ENCODE assay signal across 13 cellular contexts in genomic region chr2:12071343-12071742, GRCh38.
DNase-seq lines count a peak whose midpoint lies in the region; ATAC-seq and TF ChIP-seq lines count a peak whose summit lies in the region.
"Had no signal": no experiment of that assay in that cellular context is flagged by ENCODE, and none has a peak within 500 bp of the region (broad histone marks: within the 10 kb centered on the region; RNA-seq: fewer than 3 reads in every experiment).

No MANE protein-coding gene starts in this region.

- H3K4me2 ChIP-seq in BLaER1, result peak overlapping the region; percentile 61
- no peak overlapping the region for H3K4me2 ChIP-seq in IMR-90 (ENCODE audit: low read depth, low read length)

- H3K4me1 ChIP-seq in BLaER1 (peaks cover 27% of the 10 kb centered on the region), IMR-90 (ENCODE audit: control insufficient read depth, insufficient read depth, low read length) (peaks cover 2% of the 10 kb centered on the region), BE2C (peaks cover 10% of the 10 kb centered on the region; the same call in 1 of the 2 replicates)
- H3K4me1 ChIP-seq: left ventricle myocardium inferior, uterus had no signal

- H2BK20ac ChIP-seq in IMR-90 (ENCODE audit: low read depth, low read length), result no peak overlapping the region

- peak; percentile 33 for DNase-seq in GM19238 (ENCODE audit: insufficient read length, low spot score)
- DNase-seq in IMR-90, result no peak
- DNase-seq in SK-N-DZ (ENCODE audit: low spot score), result no peak
- DNase-seq in BE2C, result no peak
- no peak for DNase-seq in erythroblast (lab: John Stamatoyannopoulos, UW)
- DNase-seq: left ventricle myocardium inferior, NCI-H82, uterus had no signal

- no peak overlapping the region for H4K91ac ChIP-seq in IMR-90 (ENCODE audit: insufficient read depth, low read depth, low read length)

- no peak overlapping the region for H3K4ac ChIP-seq in IMR-90 (ENCODE audit: low read depth, low read length)

- POLR2A ChIA-PET in IMR-90 (lab: Charles Lee; ENCODE audit: unreplicated experiment), result no interaction called here

- no peaks in the 10 kb centered on the region for H3K9me3 ChIP-seq in BLaER1
- no peaks in the 10 kb centered on the region for H3K9me3 ChIP-seq in IMR-90 (ENCODE audit: control insufficient read depth, insufficient read depth, low read length)
- no peaks in the 10 kb centered on the region; the same call in 1 of the 2 replicates for H3K9me3 ChIP-seq in BE2C
- H3K9me3 ChIP-seq: left ventricle myocardium inferior, uterus had no signal

- no peak for TF ChIP-seq CTCF in IMR-90 (conservative IDR thresholded peaks at IDR 0.05; ENCODE audit: low read depth, low read length)
- TF ChIP-seq CTCF in BE2C (IDR thresholded peaks at IDR 0.05; ENCODE audit: low read depth, low read length), result no peak

- H3K18ac ChIP-seq in IMR-90 (ENCODE audit: low read depth, low read length), result 0 out of 2 replicates have a peak overlapping the region, but pooled peaks have one; percentile 50

- no peaks in the 10 kb centered on the region for H3K36me3 ChIP-seq in BLaER1
- H3K36me3 ChIP-seq in IMR-90 (ENCODE audit: control insufficient read depth, insufficient read depth, low read length), result no peaks in the 10 kb centered on the region
- H3K36me3 ChIP-seq in BE2C, result no peaks in the 10 kb centered on the region
- H3K36me3 ChIP-seq: left ventricle myocardium inferior, uterus had no signal

- no peaks in the 10 kb centered on the region for H3K9me1 ChIP-seq in IMR-90 (ENCODE audit: insufficient read depth, low read length)

- no peak overlapping the region for H2AFZ ChIP-seq in IMR-90 (replicated peaks; ENCODE audit: low read length, poor library complexity)
- H2AFZ ChIP-seq: parathyroid adenoma had no signal

- H3K9ac ChIP-seq in BLaER1 (no peak overlapping the region), IMR-90 (ENCODE audit: low read depth, low read length) (no peak overlapping the region)
- H3K9ac ChIP-seq: parathyroid adenoma had no signal

- intact Hi-C loops in IMR-90 (cut with micrococcal nuclease), result no loop called here

- no peak overlapping the region for H2BK5ac ChIP-seq in IMR-90 (ENCODE audit: low read depth, low read length, poor library complexity, severe bottlenecking)

- H2AK5ac ChIP-seq in IMR-90 (ENCODE audit: low read depth, low read length), result no peak overlapping the region

- H2AK9ac ChIP-seq in IMR-90 (replicated peaks; ENCODE audit: low read depth, low read length, poor library complexity), result no peak overlapping the region

- TF ChIP-seq RAD21 in IMR-90 (IDR thresholded peaks at IDR 0.05; ENCODE audit: low read length), result no peak

- H3K79me1 ChIP-seq in IMR-90 (ENCODE audit: low read depth in 1 of 2, low read length in 2 of 2), result no peaks in the 10 kb centered on the region

- H3K23ac ChIP-seq in IMR-90 (ENCODE audit: low read depth, low read length), result no peak overlapping the region

- peak; percentile 53 for ATAC-seq in HG02763 (IDR thresholded peaks at IDR 0.05; ENCODE audit: unreplicated experiment)
- ATAC-seq in IMR-90 (ENCODE audit: low read depth), result no peak
- ATAC-seq in HG02840 (IDR thresholded peaks at IDR 0.05; ENCODE audit: low FRiP score, unreplicated experiment), result no peak
- ATAC-seq: HCT116 had no signal

- no peak overlapping the region for H3K14ac ChIP-seq in IMR-90 (replicated peaks; ENCODE audit: low read depth, low read length)

- no peak overlapping the region for H3K56ac ChIP-seq in IMR-90 (ENCODE audit: extremely low read depth, insufficient read depth, low read length)

- BruUV-seq in IMR-90 (replicated peaks; lab: Mats Ljungman, UMichigan), result no TSS peak

- dilution Hi-C loops in IMR-90 (cut with HindIII; ENCODE audit: low sequenced_read_pairs, unreplicated experiment), result no loop called here

- no peak overlapping the region for H2BK15ac ChIP-seq in IMR-90 (ENCODE audit: low read depth, low read length)

- in situ Hi-C loops in IMR-90 (cut with MboI; ENCODE audit: low sequenced_read_pairs), result no loop called here

- no peak overlapping the region for H4K5ac ChIP-seq in IMR-90 (ENCODE audit: low read depth, low read length)

- H3K27ac ChIP-seq in BLaER1 (no peak overlapping the region), IMR-90 (ENCODE audit: insufficient read depth, low read length) (no peak overlapping the region)
- H3K27ac ChIP-seq: left ventricle myocardium inferior, parathyroid adenoma, uterus had no signal

- CTCF ChIA-PET in IMR-90 (lab: Yijun Ruan, JAX), result no interaction called here

- no peak overlapping the region for H4K8ac ChIP-seq in IMR-90 (ENCODE audit: low read depth in 2 of 2, low read length in 2 of 2)

- H3K4me3 ChIP-seq in BLaER1 (no peak overlapping the region), IMR-90 (ENCODE audit: insufficient read depth, low read depth, low read length) (no peak overlapping the region), BE2C (ENCODE audit: low read depth, low read length) (no peak overlapping the region)
- H3K4me3 ChIP-seq: left ventricle myocardium inferior, uterus had no signal

- TF ChIP-seq POLR2A in IMR-90 (IDR thresholded peaks at IDR 0.05; ENCODE audit: low read depth, low read length) (no peak), erythroblast (IDR thresholded peaks at IDR 0.05; ENCODE audit: low read length) (no peak)

- H2BK120ac ChIP-seq in IMR-90 (ENCODE audit: low read depth, low read length), result no peak overlapping the region

- no peaks in the 10 kb centered on the region; the same call in 1 of the 2 replicates for H3K27me3 ChIP-seq in BLaER1
- no peaks in the 10 kb centered on the region for H3K27me3 ChIP-seq in IMR-90 (ENCODE audit: control insufficient read depth, insufficient read depth, low read length)
- no peaks in the 10 kb centered on the region for H3K27me3 ChIP-seq in BE2C
- H3K27me3 ChIP-seq: uterus had no signal

- H4K20me1 ChIP-seq in BLaER1, result no peaks in the 10 kb centered on the region
- no peaks in the 10 kb centered on the region for H4K20me1 ChIP-seq in IMR-90 (ENCODE audit: insufficient read depth, low read length)

TF ChIP-seq in IMR-90, 13 proteins besides CTCF, POLR2A, EP300 and RAD21:
- TF ChIP-seq NFE2L2 (IDR thresholded peaks at IDR 0.05; ENCODE audit: low read depth, low read length), result no peak
- no peak for TF ChIP-seq RCOR1 (IDR thresholded peaks at IDR 0.05; ENCODE audit: insufficient replicate concordance, low read length)
- TF ChIP-seq BHLHE40 (IDR thresholded peaks at IDR 0.05; ENCODE audit: low read depth, low read length), result no peak
- TF ChIP-seq MAZ (IDR thresholded peaks at IDR 0.05; ENCODE audit: borderline replicate concordance, low read depth, low read length), result no peak
